Comparison of ENCODE assay signal across 9 cellular contexts in the genomic region with DNA sequence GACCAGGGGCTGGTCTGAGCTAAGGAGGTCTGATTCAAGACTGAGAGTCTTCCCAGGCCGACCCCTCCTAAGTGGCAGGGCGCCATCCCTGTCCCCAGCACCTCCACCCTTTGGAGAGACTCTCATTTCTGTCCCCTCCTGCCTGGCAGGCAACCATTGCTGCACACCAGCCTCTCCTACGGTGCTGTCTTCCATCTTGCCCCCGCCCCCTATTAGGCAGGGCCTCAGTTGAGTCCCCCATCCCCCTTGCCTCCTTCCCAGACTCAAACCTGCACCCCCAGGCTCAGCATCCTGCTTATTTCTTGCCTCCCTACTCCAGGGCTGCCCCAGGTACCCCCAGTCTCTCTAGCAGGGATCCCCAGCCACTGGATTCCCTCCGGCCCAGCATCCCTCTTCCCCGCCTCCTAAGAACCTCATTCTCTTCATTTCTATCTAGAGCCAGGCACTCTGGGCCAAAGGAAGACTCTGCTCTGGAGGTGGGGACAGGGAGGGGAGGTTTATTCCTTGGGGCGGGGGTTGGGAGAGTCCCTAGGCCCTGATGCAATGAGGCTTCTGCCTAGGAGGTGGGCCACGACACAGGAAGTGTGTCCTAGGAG. TPM values are rescaled to one million over a fixed set of nuclear protein-coding genes. Genes with fewer than 3 reads are reported as not detected.
DNase-seq lines count a peak whose midpoint lies in the region; ATAC-seq, FAIRE-seq and TF ChIP-seq lines count a peak whose summit lies in the region.
"Had no signal": no experiment of that assay in that cellular context is flagged by ENCODE, and none has a peak within 500 bp of the region (broad histone marks: within the 10 kb centered on the region; RNA-seq: fewer than 3 reads in every experiment).

No MANE protein-coding gene starts in this region.

- no peak for DNase-seq in A549 (ENCODE audit: low read depth in 1 of 2, low spot score in 1 of 2)
- no peak for DNase-seq in body of pancreas
- DNase-seq in activated CD4-positive, alpha-beta T cell treated with anti-CD3 and anti-CD28 coated beads, Interleukin-2, amount 10 ng/mL, durations not matched to agents 24 days and 14 days: no peak

- H3K9me3 ChIP-seq in A549 (no peaks in the 10 kb centered on the region), HEK293 (ENCODE audit: control insufficient read depth, insufficient read depth, low read depth, low read length) (no peaks in the 10 kb centered on the region), body of pancreas (no peaks in the 10 kb centered on the region), mucosa of rectum (ENCODE audit: control insufficient read depth in 2 of 2, low read length in 2 of 2) (no peaks in the 10 kb centered on the region)

- no peak for FAIRE-seq in A549 (lab: Jason Lieb, UNC)

- no peak overlapping the region for H3K4me3 Mint-ChIP-seq in activated CD4-positive, alpha-beta T cell treated with anti-CD3 and anti-CD28 coated beads, Interleukin-2, amount 10 ng/mL, durations not matched to agents 24 days and 14 days
- H3K4me3 Mint-ChIP-seq: stimulated activated naive CD8-positive, alpha-beta T cell treated with anti-CD3 and anti-CD28 coated beads, Interleukin-15, Interleukin-2, amounts not matched to agents 100 ng/mL and 50 ng/mL, for 24 hours had no signal

- no peaks in the 10 kb centered on the region for H3K9me3 Mint-ChIP-seq in activated CD4-positive, alpha-beta T cell treated with anti-CD3 and anti-CD28 coated beads, Interleukin-2, amount 10 ng/mL, durations not matched to agents 24 days and 14 days
- H3K9me3 Mint-ChIP-seq: stimulated activated naive CD8-positive, alpha-beta T cell treated with anti-CD3 and anti-CD28 coated beads, Interleukin-15, Interleukin-2, amounts not matched to agents 100 ng/mL and 50 ng/mL, for 24 hours had no signal

- H3K4me1 ChIP-seq in A549 (peaks cover 37% of the 10 kb centered on the region), HEK293 (ENCODE audit: control insufficient read depth, insufficient read depth, low read length) (peaks cover 4% of the 10 kb centered on the region), body of pancreas (peaks cover 52% of the 10 kb centered on the region), mucosa of rectum (ENCODE audit: control insufficient read depth in 2 of 2, insufficient read depth in 2 of 2, low read length in 2 of 2) (peaks cover 30 to 38% of the 10 kb centered on the region in 2 donors)

- H3K27me3 Mint-ChIP-seq in activated CD4-positive, alpha-beta T cell treated with anti-CD3 and anti-CD28 coated beads, Interleukin-2, amount 10 ng/mL, durations not matched to agents 24 days and 14 days: peaks cover 31% of the 10 kb centered on the region

- H3K4me3 ChIP-seq in A549: no peak overlapping the region
- no peak overlapping the region for H3K4me3 ChIP-seq in HEK293 (ENCODE audit: low read depth, low read length)
- no peak overlapping the region for H3K4me3 ChIP-seq in body of pancreas
- peak overlapping the region in 1 of 2 donors; percentile 53 for H3K4me3 ChIP-seq in mucosa of rectum (ENCODE audit: low read length in 2 of 2)

- H3K36me3 Mint-ChIP-seq in activated CD4-positive, alpha-beta T cell treated with anti-CD3 and anti-CD28 coated beads, Interleukin-2, amount 10 ng/mL, durations not matched to agents 24 days and 14 days (ENCODE audit: low read depth): no peaks in the 10 kb centered on the region

- no peak overlapping the region for H3K27ac Mint-ChIP-seq in activated CD4-positive, alpha-beta T cell treated with anti-CD3 and anti-CD28 coated beads, Interleukin-2, amount 10 ng/mL, durations not matched to agents 24 days and 14 days
- H3K27ac Mint-ChIP-seq: stimulated activated naive CD8-positive, alpha-beta T cell treated with anti-CD3 and anti-CD28 coated beads, Interleukin-15, Interleukin-2, amounts not matched to agents 100 ng/mL and 50 ng/mL, for 24 hours had no signal

- TF ChIP-seq POLR2A in A549 (IDR thresholded peaks at IDR 0.05; ENCODE audit: low read length) (no peak), body of pancreas (IDR thresholded peaks at IDR 0.05) (no peak)

- WGBS in A549 (ENCODE audit: missing lambda C conversion rate): 77% methylated on average over 6 of the region's 8 CpGs
- 63 to 68% methylated on average over 8 of the region's 8 CpGs for WGBS in body of pancreas, 2 donors

- intact Hi-C loops in body of pancreas (cut with DNase I): no loop called here
- intact Hi-C loops in activated CD4-positive, alpha-beta T cell treated with anti-CD3 and anti-CD28 coated beads, Interleukin-2, amount 10 ng/mL, durations not matched to agents 24 days and 14 days (cut with micrococcal nuclease): no loop called here

- peak overlapping the region; percentile 83 to 92; a peak in 5 of 6 replicates for H3K27ac ChIP-seq in A549
- H3K27ac ChIP-seq in HEK293 (ENCODE audit: extremely low read depth, low read depth, low read length): peak overlapping the region; percentile 37; the same call in 1 of the 2 replicates
- H3K27ac ChIP-seq in body of pancreas: peak overlapping the region; percentile 58 to 67 (median 64)
- H3K27ac ChIP-seq in mucosa of rectum (ENCODE audit: low read depth in 2 of 2, low read length in 2 of 2): peak overlapping the region; percentile 88 to 89

- TF ChIP-seq CTCF in A549 (IDR thresholded peaks at IDR 0.05) (no peak), HEK293 (tag by site-specific recombination; IDR thresholded peaks at IDR 0.05) (no peak), body of pancreas (IDR thresholded peaks at IDR 0.05) (no peak)

- TF ChIP-seq RAD21 in A549 (conservative IDR thresholded peaks at IDR 0.05 in 1 of 2, IDR thresholded peaks at IDR 0.05 in 1 of 2): no peak

- ATAC-seq in A549 (peak in 1 of 2 experiments; percentile 15; a peak in 3 of 6 replicates), body of pancreas (no peak), GM19395 (IDR thresholded peaks at IDR 0.05; ENCODE audit: unreplicated experiment) (no peak), HG03135 (IDR thresholded peaks at IDR 0.05; ENCODE audit: unreplicated experiment) (no peak), GM21619 (IDR thresholded peaks at IDR 0.05; ENCODE audit: unreplicated experiment) (no peak)

- peak overlapping the region in 1 of 2 donors; percentile 41 for H3K9ac ChIP-seq in mucosa of rectum (ENCODE audit: low read depth in 1 of 2, low read length in 2 of 2)

- H3K36me3 ChIP-seq in HEK293 (ENCODE audit: control insufficient read depth in 2 of 2, insufficient read depth in 1 of 2, low read length in 2 of 2): peaks cover 0 to 9% of the 10 kb centered on the region in 2 experiments; a peak in 1 of 3 replicates
- H3K36me3 ChIP-seq in body of pancreas (replicated peaks in 1 of 2; ENCODE audit: insufficient read depth in 1 of 2, low read depth in 2 of 2): no peaks in the 10 kb centered on the region
- H3K36me3 ChIP-seq in mucosa of rectum (ENCODE audit: control insufficient read depth in 2 of 2, insufficient read depth in 2 of 2, low read length in 2 of 2): no peaks in the 10 kb centered on the region

- CTCF ChIA-PET in A549 (lab: Yijun Ruan, JAX): interaction anchor here (1.3 to 6.9 kb wide), 6 partner anchors 12 to 151 kb away, joined by 3 to 57 read pairs (median 11); a partner anchor contains a TSS
- CTCF ChIA-PET in HEK293 (lab: Yijun Ruan, JAX): interaction anchor here (4.2 kb wide), 1 partner anchor 27 kb away, joined by 17 read pairs; no protein-coding TSS in a partner anchor

- no peak for TF ChIP-seq EP300 in A549 (IDR thresholded peaks at IDR 0.05)

- H3K4me2 ChIP-seq in A549: peak overlapping the region; percentile 100

- peaks cover 10% of the 10 kb centered on the region for H3K4me1 Mint-ChIP-seq in activated CD4-positive, alpha-beta T cell treated with anti-CD3 and anti-CD28 coated beads, Interleukin-2, amount 10 ng/mL, durations not matched to agents 24 days and 14 days

- POLR2A ChIA-PET in A549 (lab: Yijun Ruan, JAX): no interaction called here
- POLR2A ChIA-PET in HEK293 (lab: Yijun Ruan, JAX): interaction anchor here (0.8 to 1.9 kb wide), 2 partner anchors 56 to 80 kb away, joined by 3 to 9 read pairs; a partner anchor contains a TSS

- no peaks in the 10 kb centered on the region for H3K27me3 ChIP-seq in body of pancreas
- H3K27me3 ChIP-seq in mucosa of rectum (ENCODE audit: control insufficient read depth in 2 of 2, insufficient read depth in 2 of 2, low read length in 2 of 2): no peaks in the 10 kb centered on the region

TF ChIP-seq in A549, 52 proteins besides CTCF, POLR2A, EP300 and RAD21 (continues in another document):
- TF ChIP-seq MAZ (IDR thresholded peaks at IDR 0.05; ENCODE audit: borderline replicate concordance, low read depth, low read length) (no peak), ESRRA (IDR thresholded peaks at IDR 0.05; ENCODE audit: borderline replicate concordance, low read length) (no peak)

TF ChIP-seq in HEK293, 187 proteins besides CTCF, POLR2A, EP300 and RAD21 (continues in another document):
- TF ChIP-seq SP2 (tag by site-specific recombination; IDR thresholded peaks at IDR 0.05) (peak; percentile 22), ZSCAN16 (tag by site-specific recombination; IDR thresholded peaks at IDR 0.05) (no peak)

RNA-seq across cellular contexts. Expression of a gene that starts 1.7 kb away (rescaled TPM):
- polyA plus RNA-seq in A549 (2011; rRNA removed) (1.8 and 2.5 TPM in 2 replicates), A549 (2017; fragmentation: RNase III; extraction: RNeasy Plus Mini Kit Qiagen cat#74134 plus additional on column Dnase treatment) (0.46 to 0.82 TPM (median 0.58 TPM) in 3 replicates)
- polyA plus RNA-seq in A549 (2012; cell fraction: cytosol; rRNA removed): 1.4 and 2.0 TPM in 2 replicates
- polyA plus RNA-seq in A549 (2012; cell fraction: nucleus; rRNA removed): 1.8 and 1.9 TPM in 2 replicates
- 3.0 and 3.4 TPM in 2 replicates for polyA minus RNA-seq in A549 (2011; rRNA and poly(A)+ RNA removed)
- under 1 TPM; 0.26 to 0.33 TPM for total RNA-seq in body of pancreas
- total RNA-seq in activated CD4-positive, alpha-beta T cell treated with anti-CD3 and anti-CD28 coated beads, Interleukin-2, amount 10 ng/mL, durations not matched to agents 24 days and 14 days: 0.26 and 0.28 TPM in 2 replicates

RNA-seq across cellular contexts. Expression of a gene that starts 20.1 kb away (rescaled TPM):
- 21.9 and 23.7 TPM in 2 replicates for polyA plus RNA-seq in A549 (2011; rRNA removed)
- polyA plus RNA-seq in A549 (2012; cell fraction: cytosol; rRNA removed): 27.9 and 29.5 TPM in 2 replicates
- 49.4 and 62.6 TPM in 2 replicates for polyA plus RNA-seq in A549 (2012; cell fraction: nucleus; rRNA removed)
- polyA plus RNA-seq in A549 (2017; fragmentation: RNase III; extraction: RNeasy Plus Mini Kit Qiagen cat#74134 plus additional on column Dnase treatment): 29.8 to 32.0 TPM (median 30.2 TPM) in 3 replicates
- 14.4 and 14.6 TPM in 2 replicates for polyA minus RNA-seq in A549 (2011; rRNA and poly(A)+ RNA removed)
- 10 to 100 TPM; 14.3 to 21.8 TPM for total RNA-seq in body of pancreas
- 26.1 and 26.9 TPM in 2 replicates for total RNA-seq in activated CD4-positive, alpha-beta T cell treated with anti-CD3 and anti-CD28 coated beads, Interleukin-2, amount 10 ng/mL, durations not matched to agents 24 days and 14 days

RNA-seq across cellular contexts. Expression of a gene that starts 55.7 kb away (rescaled TPM):
- polyA plus RNA-seq in A549 (2011; rRNA removed) (312 and 358 TPM in 2 replicates), A549 (2017; fragmentation: RNase III; extraction: RNeasy Plus Mini Kit Qiagen cat#74134 plus additional on column Dnase treatment) (750 to 794 TPM (median 759 TPM) in 3 replicates)
- 1,415 and 1,671 TPM in 2 replicates for polyA plus RNA-seq in A549 (2012; cell fraction: cytosol; rRNA removed)
- polyA plus RNA-seq in A549 (2012; cell fraction: nucleus; rRNA removed): 2,004 and 2,028 TPM in 2 replicates
- 299 and 328 TPM in 2 replicates for polyA minus RNA-seq in A549 (2011; rRNA and poly(A)+ RNA removed)
- 100 to 1,000 TPM in 1 of 2 donors, 10 to 100 TPM in 1; 51.9 to 184 TPM for total RNA-seq in body of pancreas
- 302 TPM in 2 replicates for total RNA-seq in activated CD4-positive, alpha-beta T cell treated with anti-CD3 and anti-CD28 coated beads, Interleukin-2, amount 10 ng/mL, durations not matched to agents 24 days and 14 days

Comparison
In these comparisons a context has a peak if more than half of its experiments do, and no peak if none do; other contexts are left out.
1. H3K27ac ChIP-seq: peak in every context shown above with its lines; median percentile 88 in mucosa of rectum; 88 in A549; 64 in body of pancreas; 37 in HEK293.